14 cellular contexts compared by ENCODE assay signal in the genomic region with DNA sequence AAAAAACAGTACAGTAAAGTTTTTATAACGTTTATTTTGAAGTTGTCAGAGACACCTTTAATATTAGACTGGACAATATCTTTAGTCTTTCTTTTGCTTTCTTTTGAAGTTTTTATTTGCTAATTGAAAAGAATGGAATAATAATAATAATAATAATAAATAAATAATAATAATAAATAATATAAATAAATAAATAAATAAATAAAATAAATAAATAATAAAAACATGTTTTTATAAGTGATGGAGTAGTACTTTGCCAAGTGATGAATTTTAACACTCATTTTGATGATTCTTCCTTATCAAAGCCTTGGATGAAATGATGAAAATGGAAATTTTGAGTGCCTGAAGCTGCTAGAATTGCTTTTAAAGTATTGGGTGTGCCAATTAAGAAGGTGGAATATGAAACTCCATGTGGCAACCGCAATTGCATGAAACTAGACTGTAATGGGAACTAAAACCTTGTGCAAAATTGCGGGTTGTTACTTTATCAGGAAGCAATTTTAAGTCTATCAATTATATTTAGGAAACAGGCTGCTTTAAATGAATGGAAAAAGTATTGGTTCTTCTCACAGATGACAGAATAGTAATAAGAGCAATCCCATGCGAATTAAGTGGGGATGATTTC. TPM values are rescaled to one million over a fixed set of nuclear protein-coding genes. Genes with fewer than 3 reads are reported as not detected.
DNase-seq lines count a peak whose midpoint lies in the region; ATAC-seq and TF ChIP-seq lines count a peak whose summit lies in the region.
"Had no signal": no experiment of that assay in that cellular context is flagged by ENCODE, and none has a peak within 500 bp of the region (broad histone marks: within the 10 kb centered on the region; RNA-seq: fewer than 3 reads in every experiment).

No MANE protein-coding gene starts in this region.

- no peaks in the 10 kb centered on the region for H3K9me3 Mint-ChIP-seq in T-helper 1 cell treated with Interleukin-12 subunit alpha and Interleukin-12 subunit beta and Interleukin-4 antibody, amounts not matched to agents 30 μg/mL and 1 μg/mL, for 36 hours
- H3K9me3 Mint-ChIP-seq in effector memory CD8-positive, alpha-beta T cell = no peaks in the 10 kb centered on the region
- H3K9me3 Mint-ChIP-seq: naive B cell had no signal

- H3K27me3 ChIP-seq in Panc1 (ENCODE audit: control insufficient read depth, insufficient read depth, low read length) (no peaks in the 10 kb centered on the region), smooth muscle cell (ENCODE audit: low read depth) (no peaks in the 10 kb centered on the region)

- no peak for TF ChIP-seq CTCF in Panc1 (IDR thresholded peaks at IDR 0.05)
- TF ChIP-seq CTCF in smooth muscle cell (IDR thresholded peaks at IDR 0.05; ENCODE audit: borderline replicate concordance, insufficient read depth, poor library complexity, severe bottlenecking) = no peak
- no peak for TF ChIP-seq CTCF in mucosa of descending colon (IDR thresholded peaks at IDR 0.05)

- no peak overlapping the region; a peak in 1 of 4 replicates for H3K4me3 ChIP-seq in Panc1 (ENCODE audit: low read depth in 2 of 2, low read length in 2 of 2)
- H3K4me3 ChIP-seq in smooth muscle cell = no peak overlapping the region
- H3K4me3 ChIP-seq in mucosa of descending colon = no peak overlapping the region

- H3K4me3 Mint-ChIP-seq in T-helper 1 cell treated with Interleukin-12 subunit alpha and Interleukin-12 subunit beta and Interleukin-4 antibody, amounts not matched to agents 30 μg/mL and 1 μg/mL, for 36 hours = peak overlapping the region; percentile 31
- peak overlapping the region; percentile 92 to 99 for H3K4me3 Mint-ChIP-seq in effector memory CD8-positive, alpha-beta T cell
- H3K4me3 Mint-ChIP-seq: naive B cell had no signal

- H2AFZ ChIP-seq in smooth muscle cell (ENCODE audit: low read depth) = no peak overlapping the region

- H3K4me1 ChIP-seq in Panc1 (ENCODE audit: control insufficient read depth, insufficient read depth, low read length) (peaks cover 19% of the 10 kb centered on the region), smooth muscle cell (ENCODE audit: low read depth) (peaks cover 18% of the 10 kb centered on the region), mucosa of descending colon (ENCODE audit: low read depth) (no peaks in the 10 kb centered on the region)

- peaks cover 13% of the 10 kb centered on the region for H3F3A ChIP-seq in smooth muscle cell (ENCODE audit: low read depth)

- H3K27me3 Mint-ChIP-seq in T-helper 1 cell treated with Interleukin-12 subunit alpha and Interleukin-12 subunit beta and Interleukin-4 antibody, amounts not matched to agents 30 μg/mL and 1 μg/mL, for 36 hours (ENCODE audit: low read depth) = no peaks in the 10 kb centered on the region
- no peaks in the 10 kb centered on the region for H3K27me3 Mint-ChIP-seq in effector memory CD8-positive, alpha-beta T cell

- peaks cover 35% of the 10 kb centered on the region for H3K36me3 Mint-ChIP-seq in T-helper 1 cell treated with Interleukin-12 subunit alpha and Interleukin-12 subunit beta and Interleukin-4 antibody, amounts not matched to agents 30 μg/mL and 1 μg/mL, for 36 hours (ENCODE audit: low read depth)
- H3K36me3 Mint-ChIP-seq in effector memory CD8-positive, alpha-beta T cell (ENCODE audit: insufficient read depth) = peaks cover 86% of the 10 kb centered on the region
- H3K36me3 Mint-ChIP-seq: naive B cell had no signal

- ATAC-seq in Panc1 = no peak
- no peak for ATAC-seq in effector memory CD8-positive, alpha-beta T cell (replicated peaks)
- no peak for ATAC-seq in mucosa of descending colon

- peaks cover 63% of the 10 kb centered on the region for H3K79me2 ChIP-seq in smooth muscle cell (ENCODE audit: low read depth)

- peak overlapping the region; percentile 96 for H3K4me2 ChIP-seq in smooth muscle cell

- H4K20me1 ChIP-seq in smooth muscle cell (ENCODE audit: low read depth) = peaks cover 81% of the 10 kb centered on the region

- CTCF ChIA-PET in Panc1 (lab: Charles Lee) = no interaction called here

- no peak for DNase-seq in T-helper 1 cell
- no peak for DNase-seq in Panc1 (ENCODE audit: low read depth, low spot score)
- DNase-seq in effector memory CD8-positive, alpha-beta T cell = no peak
- no peak for DNase-seq in smooth muscle cell (lab: John Stamatoyannopoulos, UW; ENCODE audit: unreplicated experiment)
- no peak for DNase-seq in nucleus accumbens (lab: John Stamatoyannopoulos, UW)
- no peak for DNase-seq in mucosa of descending colon
- no peak for DNase-seq in COR-L47 (lab: John Stamatoyannopoulos, UW)
- DNase-seq: effector CD8-positive, alpha-beta T cell; naive B cell; NCI-H1092; NK-92 treated with Interleukin-12 subunit alpha and Interleukin-12 subunit beta, amount 100 ng/mL, for 24 hours; stimulated activated naive CD4-positive, alpha-beta T cell treated with Interleukin-2 at 50 U/mL for 16 hours; WERI-Rb-1 had no signal

- BruUV-seq in Panc1 (replicated peaks; lab: Mats Ljungman, UMichigan) = no TSS peak

- peak overlapping the region; percentile 26; the same call in 1 of the 2 replicates for H3K27ac ChIP-seq in Panc1 (ENCODE audit: low read length)
- H3K27ac ChIP-seq in smooth muscle cell (ENCODE audit: low read depth) = peak overlapping the region; percentile 32
- H3K27ac ChIP-seq: WERI-Rb-1 had no signal

- peaks cover 58% of the 10 kb centered on the region for H3K4me1 Mint-ChIP-seq in T-helper 1 cell treated with Interleukin-12 subunit alpha and Interleukin-12 subunit beta and Interleukin-4 antibody, amounts not matched to agents 30 μg/mL and 1 μg/mL, for 36 hours (ENCODE audit: low read depth)
- peaks cover 28 to 43% of the 10 kb centered on the region in 2 donors for H3K4me1 Mint-ChIP-seq in effector memory CD8-positive, alpha-beta T cell (ENCODE audit: low read depth in 2 of 2)
- H3K4me1 Mint-ChIP-seq: naive B cell had no signal

- no peak overlapping the region for H3K27ac Mint-ChIP-seq in T-helper 1 cell treated with Interleukin-12 subunit alpha and Interleukin-12 subunit beta and Interleukin-4 antibody, amounts not matched to agents 30 μg/mL and 1 μg/mL, for 36 hours
- H3K27ac Mint-ChIP-seq in effector memory CD8-positive, alpha-beta T cell = peak overlapping the region; percentile 97 to 99
- H3K27ac Mint-ChIP-seq: naive B cell had no signal

- POLR2A ChIA-PET in Panc1 (lab: Charles Lee) = no interaction called here

- H3K36me3 ChIP-seq in Panc1 (ENCODE audit: control insufficient read depth, insufficient read depth, low read length) (peaks cover 15% of the 10 kb centered on the region), smooth muscle cell (ENCODE audit: low read depth) (peaks cover 18% of the 10 kb centered on the region), mucosa of descending colon (ENCODE audit: low read depth) (no peaks in the 10 kb centered on the region)
- H3K36me3 ChIP-seq: WERI-Rb-1 had no signal

- WGBS in smooth muscle cell (ENCODE audit: low lambda C conversion rate) = 92% methylated on average over 4 of the region's 4 CpGs

- no peak overlapping the region for H3K9ac ChIP-seq in smooth muscle cell (ENCODE audit: low read depth)

- in situ Hi-C loops in Panc1 (cut with HindIII; ENCODE audit: low pct_unique_long_range_greater_than_20kb, low sequenced_read_pairs) = no loop called here

- intact Hi-C loops in Panc1 (cut with micrococcal nuclease; ENCODE audit: unreplicated experiment) = no loop called here
- intact Hi-C loops in mucosa of descending colon (cut with DNase I, micrococcal nuclease) = no loop called here

- H3K9me3 ChIP-seq in Panc1 (ENCODE audit: control insufficient read depth, insufficient read depth, low read depth, low read length) = no peaks in the 10 kb centered on the region
- no peaks in the 10 kb centered on the region for H3K9me3 ChIP-seq in smooth muscle cell (replicated peaks; ENCODE audit: low read depth)
- H3K9me3 ChIP-seq in mucosa of descending colon = no peaks in the 10 kb centered on the region

RNA-seq across cellular contexts. Expression of a gene that starts 4.4 kb away (rescaled TPM):
- 72.0 TPM for total RNA-seq in Panc1 (2021; ENCODE audit: unreplicated experiment)
- 34.8 TPM for polyA plus RNA-seq in Panc1 (2012; ENCODE audit: insufficient read length)
- total RNA-seq in smooth muscle cell = 897 and 967 TPM in 2 replicates
- 266 and 573 TPM in 2 replicates for polyA plus RNA-seq in smooth muscle cell
- 10 to 100 TPM; 12.8 to 69.3 (median 53.1) TPM for total RNA-seq in mucosa of descending colon

Comparison
In these comparisons a context has a peak if more than half of its experiments do, and no peak if none do; other contexts are left out.
1. RNA of a gene that starts 4.4 kb away (total RNA-seq): 897 to 967 TPM in smooth muscle cell; 72.0 TPM in Panc1 (single experiment) and 12.8 to 69.3 TPM in mucosa of descending colon; every median in the first group is over 10 times any median in the second.